ENCODE assay signal across 1 cellular context in the genomic region with DNA sequence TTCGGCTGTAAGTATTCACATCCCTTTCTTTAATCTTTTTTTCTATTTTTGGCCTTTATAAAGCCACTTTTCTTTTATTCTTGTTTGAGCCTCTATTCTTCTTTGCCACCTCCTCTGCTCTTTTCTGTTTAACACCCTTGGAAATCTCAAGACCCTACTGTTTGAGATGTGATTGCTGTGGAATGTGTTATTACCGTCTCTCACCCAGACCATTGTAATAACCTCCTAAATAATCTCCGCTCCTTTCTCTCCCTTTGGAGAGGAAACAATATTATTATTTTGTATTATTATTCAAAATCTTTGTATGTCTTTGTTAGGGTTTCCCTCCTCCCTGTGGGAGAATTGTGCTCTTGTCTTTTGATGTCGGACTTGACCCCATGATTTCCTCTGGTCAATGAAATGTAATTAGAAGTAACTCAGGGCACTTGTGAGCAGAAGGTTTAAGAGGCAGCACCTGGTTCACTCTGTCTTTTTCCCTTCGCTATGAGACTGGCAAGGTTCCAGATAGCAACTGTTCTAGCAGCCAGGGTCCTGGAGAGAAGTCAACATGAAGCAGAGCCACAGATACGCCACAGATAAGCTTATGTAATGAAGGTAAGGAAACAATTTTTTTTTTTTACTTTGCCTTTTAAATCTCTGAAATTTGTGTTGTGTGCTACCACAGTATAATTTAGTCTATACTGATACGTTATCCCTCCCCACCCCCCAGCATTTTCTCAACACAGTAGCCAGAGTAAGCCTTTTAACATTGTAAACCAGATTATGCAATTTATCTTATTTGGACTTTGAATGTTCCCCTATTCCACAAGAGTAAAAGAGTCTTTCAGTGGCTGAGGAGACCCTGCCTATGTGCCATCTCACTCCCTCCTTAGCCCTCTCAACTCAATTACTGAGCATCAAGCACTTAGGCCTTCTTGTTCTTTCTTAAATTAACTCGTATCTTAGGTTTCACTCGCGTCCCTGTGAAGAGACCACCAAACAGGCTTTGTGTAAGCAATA.
TF ChIP-seq lines count a peak whose summit lies in the region.

No MANE protein-coding gene starts in this region.

TF ChIP-seq in GM12878, 131 proteins besides CTCF, POLR2A, EP300 and RAD21:
- no peak for TF ChIP-seq NBN (IDR thresholded peaks at IDR 0.05)
- TF ChIP-seq EZH2 (IDR thresholded peaks at IDR 0.05; ENCODE audit: borderline replicate concordance, control insufficient read depth, low read depth, low read length): no peak
- no peak for TF ChIP-seq SIX5 (IDR thresholded peaks at IDR 0.05; ENCODE audit: low read depth, low read length, severe bottlenecking)
- TF ChIP-seq, protein P1, sequence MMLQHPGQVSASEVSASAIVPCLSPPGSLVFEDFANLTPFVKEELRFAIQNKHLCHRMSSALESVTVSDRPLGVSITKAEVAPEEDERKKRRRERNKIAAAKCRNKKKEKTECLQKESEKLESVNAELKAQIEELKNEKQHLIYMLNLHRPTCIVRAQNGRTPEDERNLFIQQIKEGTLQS (IDR thresholded peaks at IDR 0.05; ENCODE audit: borderline replicate concordance, extremely low read depth, low read depth, low read length): no peak
- TF ChIP-seq, protein P2, sequence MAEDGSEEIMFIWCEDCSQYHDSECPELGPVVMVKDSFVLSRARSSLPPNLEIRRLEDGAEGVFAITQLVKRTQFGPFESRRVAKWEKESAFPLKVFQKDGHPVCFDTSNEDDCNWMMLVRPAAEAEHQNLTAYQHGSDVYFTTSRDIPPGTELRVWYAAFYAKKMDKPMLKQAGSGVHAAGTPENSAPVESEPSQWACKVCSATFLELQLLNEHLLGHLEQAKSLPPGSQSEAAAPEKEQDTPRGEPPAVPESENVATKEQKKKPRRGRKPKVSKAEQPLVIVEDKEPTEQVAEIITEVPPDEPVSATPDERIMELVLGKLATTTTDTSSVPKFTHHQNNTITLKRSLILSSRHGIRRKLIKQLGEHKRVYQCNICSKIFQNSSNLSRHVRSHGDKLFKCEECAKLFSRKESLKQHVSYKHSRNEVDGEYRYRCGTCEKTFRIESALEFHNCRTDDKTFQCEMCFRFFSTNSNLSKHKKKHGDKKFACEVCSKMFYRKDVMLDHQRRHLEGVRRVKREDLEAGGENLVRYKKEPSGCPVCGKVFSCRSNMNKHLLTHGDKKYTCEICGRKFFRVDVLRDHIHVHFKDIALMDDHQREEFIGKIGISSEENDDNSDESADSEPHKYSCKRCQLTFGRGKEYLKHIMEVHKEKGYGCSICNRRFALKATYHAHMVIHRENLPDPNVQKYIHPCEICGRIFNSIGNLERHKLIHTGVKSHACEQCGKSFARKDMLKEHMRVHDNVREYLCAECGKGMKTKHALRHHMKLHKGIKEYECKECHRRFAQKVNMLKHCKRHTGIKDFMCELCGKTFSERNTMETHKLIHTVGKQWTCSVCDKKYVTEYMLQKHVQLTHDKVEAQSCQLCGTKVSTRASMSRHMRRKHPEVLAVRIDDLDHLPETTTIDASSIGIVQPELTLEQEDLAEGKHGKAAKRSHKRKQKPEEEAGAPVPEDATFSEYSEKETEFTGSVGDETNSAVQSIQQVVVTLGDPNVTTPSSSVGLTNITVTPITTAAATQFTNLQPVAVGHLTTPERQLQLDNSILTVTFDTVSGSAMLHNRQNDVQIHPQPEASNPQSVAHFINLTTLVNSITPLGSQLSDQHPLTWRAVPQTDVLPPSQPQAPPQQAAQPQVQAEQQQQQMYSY (CRISPR knock-in tag; IDR thresholded peaks at IDR 0.05): no peak
- TF ChIP-seq BCL11A (IDR thresholded peaks at IDR 0.05; ENCODE audit: low read depth, low read length): no peak
- no peak for TF ChIP-seq STAT1 (conservative IDR thresholded peaks at IDR 0.05)
- TF ChIP-seq, protein P3, sequence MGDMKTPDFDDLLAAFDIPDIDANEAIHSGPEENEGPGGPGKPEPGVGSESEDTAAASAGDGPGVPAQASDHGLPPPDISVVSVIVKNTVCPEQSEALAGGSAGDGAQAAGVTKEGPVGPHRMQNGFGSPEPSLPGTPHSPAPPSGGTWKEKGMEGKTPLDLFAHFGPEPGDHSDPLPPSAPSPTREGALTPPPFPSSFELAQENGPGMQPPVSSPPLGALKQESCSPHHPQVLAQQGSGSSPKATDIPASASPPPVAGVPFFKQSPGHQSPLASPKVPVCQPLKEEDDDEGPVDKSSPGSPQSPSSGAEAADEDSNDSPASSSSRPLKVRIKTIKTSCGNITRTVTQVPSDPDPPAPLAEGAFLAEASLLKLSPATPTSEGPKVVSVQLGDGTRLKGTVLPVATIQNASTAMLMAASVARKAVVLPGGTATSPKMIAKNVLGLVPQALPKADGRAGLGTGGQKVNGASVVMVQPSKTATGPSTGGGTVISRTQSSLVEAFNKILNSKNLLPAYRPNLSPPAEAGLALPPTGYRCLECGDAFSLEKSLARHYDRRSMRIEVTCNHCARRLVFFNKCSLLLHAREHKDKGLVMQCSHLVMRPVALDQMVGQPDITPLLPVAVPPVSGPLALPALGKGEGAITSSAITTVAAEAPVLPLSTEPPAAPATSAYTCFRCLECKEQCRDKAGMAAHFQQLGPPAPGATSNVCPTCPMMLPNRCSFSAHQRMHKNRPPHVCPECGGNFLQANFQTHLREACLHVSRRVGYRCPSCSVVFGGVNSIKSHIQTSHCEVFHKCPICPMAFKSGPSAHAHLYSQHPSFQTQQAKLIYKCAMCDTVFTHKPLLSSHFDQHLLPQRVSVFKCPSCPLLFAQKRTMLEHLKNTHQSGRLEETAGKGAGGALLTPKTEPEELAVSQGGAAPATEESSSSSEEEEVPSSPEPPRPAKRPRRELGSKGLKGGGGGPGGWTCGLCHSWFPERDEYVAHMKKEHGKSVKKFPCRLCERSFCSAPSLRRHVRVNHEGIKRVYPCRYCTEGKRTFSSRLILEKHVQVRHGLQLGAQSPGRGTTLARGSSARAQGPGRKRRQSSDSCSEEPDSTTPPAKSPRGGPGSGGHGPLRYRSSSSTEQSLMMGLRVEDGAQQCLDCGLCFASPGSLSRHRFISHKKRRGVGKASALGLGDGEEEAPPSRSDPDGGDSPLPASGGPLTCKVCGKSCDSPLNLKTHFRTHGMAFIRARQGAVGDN (IDR thresholded peaks at IDR 0.05): no peak
- no peak for TF ChIP-seq EGR1 (IDR thresholded peaks at IDR 0.05; ENCODE audit: borderline replicate concordance in 1 of 2, low read depth in 2 of 2, low read length in 2 of 2)
- TF ChIP-seq SP1 (IDR thresholded peaks at IDR 0.05; ENCODE audit: low read depth, low read length): no peak
- no peak for TF ChIP-seq TBL1XR1 (IDR thresholded peaks at IDR 0.05; ENCODE audit: low read depth, low read length)
- TF ChIP-seq TCF7 (IDR thresholded peaks at IDR 0.05; ENCODE audit: borderline replicate concordance): no peak
- TF ChIP-seq BMI1 (IDR thresholded peaks at IDR 0.05; ENCODE audit: borderline replicate concordance): no peak
- no peak for TF ChIP-seq SMAD1 (IDR thresholded peaks at IDR 0.05; ENCODE audit: low read depth, partially characterized antibody)
- TF ChIP-seq, protein P4, sequence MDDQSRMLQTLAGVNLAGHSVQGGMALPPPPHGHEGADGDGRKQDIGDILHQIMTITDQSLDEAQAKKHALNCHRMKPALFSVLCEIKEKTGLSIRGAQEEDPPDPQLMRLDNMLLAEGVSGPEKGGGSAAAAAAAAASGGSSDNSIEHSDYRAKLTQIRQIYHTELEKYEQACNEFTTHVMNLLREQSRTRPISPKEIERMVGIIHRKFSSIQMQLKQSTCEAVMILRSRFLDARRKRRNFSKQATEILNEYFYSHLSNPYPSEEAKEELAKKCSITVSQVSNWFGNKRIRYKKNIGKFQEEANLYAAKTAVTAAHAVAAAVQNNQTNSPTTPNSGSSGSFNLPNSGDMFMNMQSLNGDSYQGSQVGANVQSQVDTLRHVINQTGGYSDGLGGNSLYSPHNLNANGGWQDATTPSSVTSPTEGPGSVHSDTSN (IDR thresholded peaks at IDR 0.05; ENCODE audit: insufficient replicate concordance, low read depth, low read length): no peak
- TF ChIP-seq SREBF1 (IDR thresholded peaks at IDR 0.05; ENCODE audit: low read length): no peak
- no peak for TF ChIP-seq IRF4 (IDR thresholded peaks at IDR 0.05; ENCODE audit: low read depth, low read length)
- no peak for TF ChIP-seq IKZF2 (IDR thresholded peaks at IDR 0.05)
- TF ChIP-seq, protein P5, sequence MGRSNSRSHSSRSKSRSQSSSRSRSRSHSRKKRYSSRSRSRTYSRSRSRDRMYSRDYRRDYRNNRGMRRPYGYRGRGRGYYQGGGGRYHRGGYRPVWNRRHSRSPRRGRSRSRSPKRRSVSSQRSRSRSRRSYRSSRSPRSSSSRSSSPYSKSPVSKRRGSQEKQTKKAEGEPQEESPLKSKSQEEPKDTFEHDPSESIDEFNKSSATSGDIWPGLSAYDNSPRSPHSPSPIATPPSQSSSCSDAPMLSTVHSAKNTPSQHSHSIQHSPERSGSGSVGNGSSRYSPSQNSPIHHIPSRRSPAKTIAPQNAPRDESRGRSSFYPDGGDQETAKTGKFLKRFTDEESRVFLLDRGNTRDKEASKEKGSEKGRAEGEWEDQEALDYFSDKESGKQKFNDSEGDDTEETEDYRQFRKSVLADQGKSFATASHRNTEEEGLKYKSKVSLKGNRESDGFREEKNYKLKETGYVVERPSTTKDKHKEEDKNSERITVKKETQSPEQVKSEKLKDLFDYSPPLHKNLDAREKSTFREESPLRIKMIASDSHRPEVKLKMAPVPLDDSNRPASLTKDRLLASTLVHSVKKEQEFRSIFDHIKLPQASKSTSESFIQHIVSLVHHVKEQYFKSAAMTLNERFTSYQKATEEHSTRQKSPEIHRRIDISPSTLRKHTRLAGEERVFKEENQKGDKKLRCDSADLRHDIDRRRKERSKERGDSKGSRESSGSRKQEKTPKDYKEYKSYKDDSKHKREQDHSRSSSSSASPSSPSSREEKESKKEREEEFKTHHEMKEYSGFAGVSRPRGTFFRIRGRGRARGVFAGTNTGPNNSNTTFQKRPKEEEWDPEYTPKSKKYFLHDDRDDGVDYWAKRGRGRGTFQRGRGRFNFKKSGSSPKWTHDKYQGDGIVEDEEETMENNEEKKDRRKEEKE (IDR thresholded peaks at IDR 0.05): no peak
